Comparison of ENCODE assay signal across 19 cellular contexts in the genomic region with DNA sequence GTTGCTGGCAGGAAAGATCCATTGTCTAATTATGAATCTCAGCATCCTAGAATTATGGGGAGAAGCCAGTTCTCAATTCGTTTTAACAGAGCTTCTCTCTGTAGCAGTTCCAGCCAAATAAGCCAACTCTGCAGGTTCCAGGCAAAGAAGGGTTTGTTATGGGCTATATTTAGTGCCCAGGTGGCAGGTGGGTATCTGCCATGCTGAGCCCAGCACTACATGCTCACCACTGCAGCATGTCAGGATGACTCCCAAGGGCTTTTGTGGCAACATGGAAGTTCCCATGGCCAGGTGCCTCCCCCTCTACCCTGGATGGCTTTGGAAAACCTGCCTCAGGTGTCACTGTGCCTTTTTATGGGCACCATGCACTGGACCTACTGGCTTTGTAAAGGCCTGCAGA.
"Had no signal": no experiment of that assay in that cellular context is flagged by ENCODE, and none has a peak within 500 bp of the region (broad histone marks: within the 10 kb centered on the region; RNA-seq: fewer than 3 reads in every experiment).

No MANE protein-coding gene starts in this region.

- H3K4me1 ChIP-seq: esophagus muscularis mucosa, gastroesophageal sphincter, prostate gland, right atrium auricular region, suprapubic skin, transverse colon, vagina had no signal

- DNase-seq: activated CD4-positive, alpha-beta T cell treated with anti-CD3 and anti-CD28 coated beads, Interleukin-2, amount 50 U/mL, for 4 hours; activated naive CD4-positive, alpha-beta T cell treated with anti-CD3 and anti-CD28 coated beads for 36 hours; anterior cingulate cortex; brain microvascular endothelial cell; central memory CD4-positive, alpha-beta T cell; effector memory CD4-positive, alpha-beta T cell; heart left ventricle; kidney glomerular epithelial cell; left ventricle myocardium superior; stimulated activated CD4-positive, alpha-beta T cell treated with anti-CD3 and anti-CD28 coated beads, Interleukin-2, amount 100 ng/mL, for 48 hours; transverse colon had no signal

- H3K36me3 ChIP-seq: brain microvascular endothelial cell, esophagus muscularis mucosa, gastroesophageal sphincter, heart left ventricle, prostate gland, right atrium auricular region, suprapubic skin, transverse colon, vagina had no signal

- H3K27me3 ChIP-seq: brain microvascular endothelial cell, esophagus muscularis mucosa, gastroesophageal sphincter, heart left ventricle, right atrium auricular region, suprapubic skin, transverse colon, vagina had no signal

- H3K27ac ChIP-seq: brain microvascular endothelial cell, esophagus muscularis mucosa, gastroesophageal sphincter, heart left ventricle, prostate gland, right atrium auricular region, skin epidermis, suprapubic skin, transverse colon, vagina had no signal

- H3K9me3 ChIP-seq: esophagus muscularis mucosa, gastroesophageal sphincter, heart left ventricle, prostate gland, right atrium auricular region, suprapubic skin, transverse colon, vagina had no signal

- H3K4me3 ChIP-seq: esophagus muscularis mucosa, gastroesophageal sphincter, heart left ventricle, prostate gland, right atrium auricular region, skin epidermis, suprapubic skin, transverse colon, vagina had no signal

- ATAC-seq: activated T-helper 17 cell treated with anti-CD3 and anti-CD28 coated beads, Interleukin-2, amount 50 U/mL, for 72 hours; gastroesophageal sphincter; heart left ventricle; left ventricle myocardium superior had no signal
